ENCODE assay signal across 8 cellular contexts in genomic region chr20:33811763-33812672, GRCh38. TPM values are rescaled to one million over a fixed set of nuclear protein-coding genes. Genes with fewer than 3 reads are reported as not detected.
A peak's percentile ranks its signal among the peaks of the same experiment; 100 is the strongest.
DNase-seq lines count a peak whose midpoint lies in the region; ATAC-seq lines count a peak whose summit lies in the region.

No MANE protein-coding gene starts in this region.

- peak; percentile 18 for ATAC-seq in HG02840 (IDR thresholded peaks at IDR 0.05; ENCODE audit: low FRiP score, unreplicated experiment)
- peak; percentile 50 for ATAC-seq in sciatic nerve
- no peak for ATAC-seq in GM18519 (IDR thresholded peaks at IDR 0.05; ENCODE audit: low FRiP score, unreplicated experiment)

- intact Hi-C loops in sciatic nerve (cut with DNase I): no loop called here

- peak; percentile 86 for DNase-seq in EH (ENCODE audit: low read depth)
- DNase-seq in RPMI8226: peak; percentile 49
- peak; percentile 72 for DNase-seq in amniotic stem cell (lab: John Stamatoyannopoulos, UW)
- peak; percentile 71 for DNase-seq in hepatic stellate cell (ENCODE audit: low spot score)
- peak; percentile 75 for DNase-seq in sciatic nerve (ENCODE audit: low spot score)
- no peak for DNase-seq in NK-92 (lab: John Stamatoyannopoulos, UW; ENCODE audit: unreplicated experiment)

RNA-seq across cellular contexts. Expression of gene CHMP4B, which starts 0.9 kb away (rescaled TPM):
- 72.8 TPM for total RNA-seq in sciatic nerve
